16 cellular contexts compared by ENCODE assay signal in the genomic region with DNA sequence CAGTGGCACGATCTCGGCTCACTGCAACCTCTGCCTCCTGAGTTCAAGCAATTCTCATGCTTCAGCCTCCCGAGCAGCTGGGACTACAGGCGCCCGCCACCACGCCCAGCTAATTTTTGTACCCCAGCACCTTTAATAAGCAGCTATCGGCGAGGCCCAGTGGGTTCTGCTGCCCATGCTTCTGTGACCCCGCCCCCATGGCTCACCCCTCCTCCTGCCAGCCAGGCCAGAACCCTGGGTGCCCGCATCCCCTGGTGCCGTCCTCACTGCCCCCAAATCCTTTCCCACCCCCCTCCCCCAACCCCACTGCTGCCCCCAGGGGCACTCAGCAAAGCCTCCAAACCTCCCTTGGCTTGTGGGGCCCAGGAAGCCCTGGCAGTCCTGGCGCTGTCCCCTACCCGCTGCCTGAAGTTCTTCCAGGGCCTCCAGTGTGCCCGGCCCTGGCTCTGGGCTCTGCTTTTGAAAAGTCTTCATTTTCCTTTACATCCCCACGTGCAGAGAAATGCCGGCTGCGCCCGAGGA.
"Had no signal": no experiment of that assay in that cellular context is flagged by ENCODE, and none has a peak within 500 bp of the region (broad histone marks: within the 10 kb centered on the region; RNA-seq: fewer than 3 reads in every experiment).

No MANE protein-coding gene starts in this region.

- H3K36me3 ChIP-seq: adrenal gland, right lobe of liver, tibial nerve, uterus had no signal

- H3K27me3 ChIP-seq: adrenal gland, right lobe of liver, tibial nerve, uterus had no signal

- ATAC-seq: activated T-cell treated with anti-CD3 and anti-CD28 coated beads, Interleukin-2, amount 50 U/mL, for 4 hours; foreskin keratinocyte; left colon; mucosa of descending colon; naive thymus-derived CD8-positive, alpha-beta T cell; right lobe of liver had no signal

- DNase-seq: activated CD4-positive, alpha-beta T cell treated with anti-CD3 and anti-CD28 coated beads, Interleukin-2, amount 50 U/mL, for 4 hours; activated CD4-positive, CD25-positive, alpha-beta regulatory T cell treated with anti-CD3 and anti-CD28 coated beads, Interleukin-2, amount 50 U/mL, for 72 hours; activated effector memory CD4-positive, alpha-beta T cell treated with Interleukin-2 at 50 U/mL for 16 hours; activated T-cell treated with anti-CD3 and anti-CD28 coated beads, Interleukin-2, amount 50 U/mL, for 4 hours; cortex of kidney; effector CD8-positive, alpha-beta T cell; foreskin keratinocyte; immature natural killer cell; mammary epithelial cell; naive thymus-derived CD8-positive, alpha-beta T cell; right lobe of liver; uterus had no signal

- H3K27ac ChIP-seq: adrenal gland, foreskin keratinocyte, right lobe of liver, uterus had no signal

- H3K9me3 ChIP-seq: adrenal gland, mucosa of descending colon, right lobe of liver, tibial nerve, uterus had no signal

- H3K4me3 ChIP-seq: adrenal gland, mucosa of descending colon, right lobe of liver, tibial nerve, uterus had no signal

- H3K4me1 ChIP-seq: foreskin keratinocyte, right lobe of liver had no signal
